In genomic region chr4:182768821-182769220, GRCh38 we compare ENCODE assay signal across 11 cellular contexts.
"Had no signal": no experiment of that assay in that cellular context is flagged by ENCODE, and none has a peak within 500 bp of the region (broad histone marks: within the 10 kb centered on the region; RNA-seq: fewer than 3 reads in every experiment).

No MANE protein-coding gene starts in this region.

- H3K36me3 Mint-ChIP-seq: activated naive CD4-positive, alpha-beta T cell treated with anti-CD3 and anti-CD28 coated beads, Interleukin-2, amount 10 ng/mL, durations not matched to agents 7 days and 5 days had no signal

- DNase-seq: activated CD4-positive, alpha-beta T cell treated with anti-CD3 and anti-CD28 coated beads, Interleukin-2, amount 50 U/mL, for 1 hour; activated naive CD4-positive, alpha-beta T cell treated with anti-CD3 and anti-CD28 coated beads, Interleukin-2, amount 10 ng/mL, durations not matched to agents 7 days and 5 days; activated T-cell treated with anti-CD3 and anti-CD28 coated beads for 4 hours; heart left ventricle; kidney; left ventricle myocardium inferior; mesendoderm; pancreas; T-helper 1 cell had no signal

- H3K9me3 ChIP-seq: breast epithelium, heart left ventricle, left ventricle myocardium inferior, pancreas had no signal

- H3K27ac Mint-ChIP-seq: activated naive CD4-positive, alpha-beta T cell treated with anti-CD3 and anti-CD28 coated beads, Interleukin-2, amount 10 ng/mL, durations not matched to agents 7 days and 5 days; activated T-helper 17 cell treated with anti-CD3 and anti-CD28 coated beads, Interleukin-2, amount 50 U/mL, for 72 hours had no signal

- H3K9me3 Mint-ChIP-seq: activated naive CD4-positive, alpha-beta T cell treated with anti-CD3 and anti-CD28 coated beads, Interleukin-2, amount 10 ng/mL, durations not matched to agents 7 days and 5 days; activated T-helper 17 cell treated with anti-CD3 and anti-CD28 coated beads, Interleukin-2, amount 50 U/mL, for 72 hours had no signal

- H3K4me3 ChIP-seq: breast epithelium, heart left ventricle, left ventricle myocardium inferior, pancreas had no signal

- H3K4me3 Mint-ChIP-seq: activated naive CD4-positive, alpha-beta T cell treated with anti-CD3 and anti-CD28 coated beads, Interleukin-2, amount 10 ng/mL, durations not matched to agents 7 days and 5 days; activated T-helper 17 cell treated with anti-CD3 and anti-CD28 coated beads, Interleukin-2, amount 50 U/mL, for 72 hours had no signal

- H3K4me1 ChIP-seq: breast epithelium, heart left ventricle, left ventricle myocardium inferior, pancreas had no signal

- H3K27ac ChIP-seq: breast epithelium, heart left ventricle, left ventricle myocardium inferior, pancreas had no signal

- H3K36me3 ChIP-seq: breast epithelium, heart left ventricle, left ventricle myocardium inferior, pancreas had no signal

- H3K27me3 Mint-ChIP-seq: activated naive CD4-positive, alpha-beta T cell treated with anti-CD3 and anti-CD28 coated beads, Interleukin-2, amount 10 ng/mL, durations not matched to agents 7 days and 5 days had no signal

- H3K4me1 Mint-ChIP-seq: activated naive CD4-positive, alpha-beta T cell treated with anti-CD3 and anti-CD28 coated beads, Interleukin-2, amount 10 ng/mL, durations not matched to agents 7 days and 5 days; activated T-helper 17 cell treated with anti-CD3 and anti-CD28 coated beads, Interleukin-2, amount 50 U/mL, for 72 hours had no signal

- H3K27me3 ChIP-seq: breast epithelium, heart left ventricle, pancreas had no signal

- ATAC-seq: activated T-helper 17 cell treated with anti-CD3 and anti-CD28 coated beads, Interleukin-2, amount 50 U/mL, for 72 hours; heart left ventricle; pancreas had no signal
